ENCODE assay signal across 24 cellular contexts in the genomic region with DNA sequence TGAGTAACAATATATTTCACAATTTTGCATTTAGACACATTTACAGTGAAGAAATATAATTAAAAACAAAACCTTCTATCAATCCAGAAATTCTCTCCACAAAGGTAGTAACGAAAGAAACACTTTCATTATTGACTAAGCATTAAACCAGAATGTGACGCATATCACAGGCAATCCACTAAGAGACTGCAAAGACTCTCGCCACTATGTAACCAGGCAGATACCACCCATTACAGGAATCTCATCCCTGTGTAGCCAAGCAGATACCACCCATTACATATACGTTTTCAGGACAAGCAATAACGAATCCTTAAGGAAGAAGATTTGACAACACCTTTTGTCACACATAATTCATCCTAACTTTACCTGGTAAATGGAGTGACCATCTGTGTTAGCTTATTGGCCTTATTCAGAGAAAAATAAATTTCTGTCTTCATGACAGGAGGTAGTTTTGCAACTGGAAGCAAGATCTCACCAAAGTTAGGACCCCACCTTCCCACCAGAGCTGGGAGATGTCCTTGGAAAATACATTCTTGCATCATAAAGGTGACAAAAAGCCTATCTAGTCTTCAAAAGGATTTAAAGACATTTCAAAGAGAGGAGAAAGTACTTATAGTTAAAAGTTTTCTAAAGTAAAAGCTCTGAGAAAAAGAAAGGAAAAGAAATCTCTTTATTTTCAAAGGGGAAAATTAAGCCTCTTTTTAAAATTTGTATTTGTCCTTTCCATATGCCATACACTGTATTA. TPM values are rescaled to one million over a fixed set of nuclear protein-coding genes. Genes with fewer than 3 reads are reported as not detected.
"Had no signal": no experiment of that assay in that cellular context is flagged by ENCODE, and none has a peak within 500 bp of the region (broad histone marks: within the 10 kb centered on the region; RNA-seq: fewer than 3 reads in every experiment).

No MANE protein-coding gene starts in this region.

- H3K4me3 Mint-ChIP-seq: activated CD4-positive, alpha-beta memory T cell treated with anti-CD3 and anti-CD28 coated beads, Interleukin-2, amount 10 ng/mL, durations not matched to agents 7 days and 5 days; activated naive CD8-positive, alpha-beta T cell treated with anti-CD3 and anti-CD28 coated beads for 36 hours; activated T-cell treated with anti-CD3 and anti-CD28 coated beads, Interleukin-2, amount 50 U/mL, for 72 hours; dendritic cell treated with granulocyte-macrophage colony-stimulating factor and Interleukin-4, amounts not matched to agents 40 ng/mL and 50 ng/mL, for 4 days; naive thymus-derived CD4-positive, alpha-beta T cell; stimulated activated naive CD8-positive, alpha-beta T cell treated with anti-CD3 and anti-CD28 coated beads, Interleukin-15, Interleukin-2, amounts not matched to agents 100 ng/mL and 50 ng/mL, for 24 hours; T-helper 17 cell; type B pancreatic cell had no signal

- H3K9me3 ChIP-seq: heart left ventricle, left lung, mucosa of descending colon, prostate gland had no signal

- ATAC-seq: heart left ventricle; left lung; mucosa of descending colon; naive thymus-derived CD4-positive, alpha-beta T cell; right cardiac atrium; T-helper 17 cell had no signal

- FAIRE-seq: frontal cortex, keratinocyte had no signal

- H3K27ac Mint-ChIP-seq: activated CD4-positive, alpha-beta memory T cell treated with anti-CD3 and anti-CD28 coated beads, Interleukin-2, amount 10 ng/mL, durations not matched to agents 7 days and 5 days; activated naive CD8-positive, alpha-beta T cell treated with anti-CD3 and anti-CD28 coated beads for 36 hours; activated T-cell treated with anti-CD3 and anti-CD28 coated beads, Interleukin-2, amount 50 U/mL, for 72 hours; dendritic cell treated with granulocyte-macrophage colony-stimulating factor and Interleukin-4, amounts not matched to agents 40 ng/mL and 50 ng/mL, for 4 days; naive thymus-derived CD4-positive, alpha-beta T cell; stimulated activated naive CD8-positive, alpha-beta T cell treated with anti-CD3 and anti-CD28 coated beads, Interleukin-15, Interleukin-2, amounts not matched to agents 100 ng/mL and 50 ng/mL, for 24 hours; T-helper 17 cell; type B pancreatic cell had no signal

- H3K36me3 Mint-ChIP-seq: activated naive CD8-positive, alpha-beta T cell treated with anti-CD3 and anti-CD28 coated beads for 36 hours; naive thymus-derived CD4-positive, alpha-beta T cell had no signal

- DNase-seq: activated CD4-positive, alpha-beta memory T cell treated with anti-CD3 and anti-CD28 coated beads, Interleukin-2, amount 10 ng/mL, durations not matched to agents 7 days and 5 days; activated CD4-positive, alpha-beta T cell treated with anti-CD3 and anti-CD28 coated beads for 4 hours; activated CD8-positive, alpha-beta memory T cell treated with anti-CD3 and anti-CD28 coated beads, Interleukin-2, amount 50 U/mL, for 48 hours; activated gamma-delta T cell treated with Interleukin-2 at 50 U/mL for 16 hours; activated naive CD8-positive, alpha-beta T cell treated with anti-CD3 and anti-CD28 coated beads for 36 hours; effector memory CD4-positive, alpha-beta T cell; heart left ventricle; left lung; mucosa of descending colon; naive thymus-derived CD4-positive, alpha-beta T cell; right cardiac atrium; stimulated activated CD4-positive, alpha-beta T cell treated with anti-CD3 and anti-CD28 coated beads, Interleukin-4, amount 100 ng/mL, for 4 hours; stimulated activated CD8-positive, alpha-beta memory T cell treated with anti-CD3 and anti-CD28 coated beads, Interleukin-4, amount 100 ng/mL, for 48 hours; T-helper 17 cell; WERI-Rb-1 had no signal

- H3K9me3 Mint-ChIP-seq: activated CD4-positive, alpha-beta memory T cell treated with anti-CD3 and anti-CD28 coated beads, Interleukin-2, amount 10 ng/mL, durations not matched to agents 7 days and 5 days; activated naive CD8-positive, alpha-beta T cell treated with anti-CD3 and anti-CD28 coated beads for 36 hours; activated T-cell treated with anti-CD3 and anti-CD28 coated beads, Interleukin-2, amount 50 U/mL, for 72 hours; dendritic cell treated with granulocyte-macrophage colony-stimulating factor and Interleukin-4, amounts not matched to agents 40 ng/mL and 50 ng/mL, for 4 days; stimulated activated naive CD8-positive, alpha-beta T cell treated with anti-CD3 and anti-CD28 coated beads, Interleukin-15, Interleukin-2, amounts not matched to agents 100 ng/mL and 50 ng/mL, for 24 hours; type B pancreatic cell had no signal

- H3K36me3 ChIP-seq: left lung, prostate gland, WERI-Rb-1 had no signal

- H3K27ac ChIP-seq: epithelial cell of prostate, left lung, prostate gland, WERI-Rb-1 had no signal

- H3K4me3 ChIP-seq: heart left ventricle, left lung, mucosa of descending colon, prostate gland, skin epidermis had no signal

- H3K4me1 ChIP-seq: left lung, prostate gland had no signal

- H3K27me3 Mint-ChIP-seq: activated naive CD8-positive, alpha-beta T cell treated with anti-CD3 and anti-CD28 coated beads for 36 hours; dendritic cell treated with granulocyte-macrophage colony-stimulating factor and Interleukin-4, amounts not matched to agents 40 ng/mL and 50 ng/mL, for 4 days; stimulated activated naive CD8-positive, alpha-beta T cell treated with anti-CD3 and anti-CD28 coated beads, Interleukin-15, Interleukin-2, amounts not matched to agents 100 ng/mL and 50 ng/mL, for 24 hours; T-helper 17 cell; type B pancreatic cell had no signal

- H3K4me1 Mint-ChIP-seq: activated CD4-positive, alpha-beta memory T cell treated with anti-CD3 and anti-CD28 coated beads, Interleukin-2, amount 10 ng/mL, durations not matched to agents 7 days and 5 days; activated naive CD8-positive, alpha-beta T cell treated with anti-CD3 and anti-CD28 coated beads for 36 hours; naive thymus-derived CD4-positive, alpha-beta T cell; T-helper 17 cell had no signal

- H3K27me3 ChIP-seq: heart left ventricle, left lung had no signal

RNA-seq across cellular contexts. Expression of a gene that starts 30.8 kb away (rescaled TPM):
- total RNA-seq: activated naive CD8-positive, alpha-beta T cell treated with anti-CD3 and anti-CD28 coated beads for 36 hours had no signal
